In the genomic region with DNA sequence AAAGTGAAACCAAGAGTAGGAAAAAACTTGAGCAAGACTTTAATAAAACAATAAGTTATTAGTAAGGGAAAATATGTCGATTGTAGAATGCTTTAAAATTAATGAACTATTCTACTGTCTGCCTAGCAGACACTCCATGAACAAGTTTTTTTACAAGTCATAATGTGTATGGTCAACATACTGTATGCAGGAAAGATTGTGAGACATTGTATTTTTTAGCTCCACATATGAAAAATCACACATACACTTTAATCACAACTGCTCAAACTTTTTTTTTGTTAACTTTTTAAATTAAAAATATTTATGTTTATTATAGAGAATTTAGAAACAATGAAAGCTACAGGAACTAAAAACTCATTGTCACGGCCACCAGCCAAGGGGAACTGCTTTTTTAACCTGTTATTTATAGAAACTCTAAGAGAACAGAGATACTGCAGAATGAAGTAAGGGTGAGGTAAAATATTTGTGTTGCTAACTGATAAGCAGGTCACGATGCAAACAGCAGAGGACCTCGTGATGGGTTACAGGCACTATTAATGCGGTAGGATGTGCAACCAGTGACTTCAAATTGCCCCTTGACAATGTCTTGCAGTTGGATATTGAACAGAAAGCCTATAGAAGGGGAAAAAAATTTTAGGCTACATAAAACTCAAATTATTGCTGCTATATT, we compare ENCODE assay signal across 25 cellular contexts. TPM values are rescaled to one million over a fixed set of nuclear protein-coding genes. Genes with fewer than 3 reads are reported as not detected.
"Had no signal": no experiment of that assay in that cellular context is flagged by ENCODE, and none has a peak within 500 bp of the region (broad histone marks: within the 10 kb centered on the region; RNA-seq: fewer than 3 reads in every experiment).

No MANE protein-coding gene starts in this region.

- H3K27me3 ChIP-seq: ascending aorta, breast epithelium, gastrocnemius medialis, left lung had no signal

- DNase-seq: activated CD4-positive, alpha-beta T cell treated with anti-CD3 and anti-CD28 coated beads, Interleukin-2, amount 50 U/mL, for 4 hours; activated CD4-positive, CD25-positive, alpha-beta regulatory T cell treated with anti-CD3 and anti-CD28 coated beads, Interleukin-2, amount 50 U/mL, for 72 hours; activated naive CD4-positive, alpha-beta T cell treated with anti-CD3 and anti-CD28 coated beads for 36 hours; activated naive CD8-positive, alpha-beta T cell treated with anti-CD3 and anti-CD28 coated beads, Interleukin-2, amount 50 U/mL, for 24 hours; activated T-cell treated with anti-CD3 and anti-CD28 coated beads, Interleukin-2, amount 50 U/mL, for 1 hour; dorsolateral prefrontal cortex; endodermal cell; gastrocnemius medialis; left lung; mesendoderm; posterior cingulate gyrus; retina; stimulated activated CD4-positive, alpha-beta T cell treated with anti-CD3 and anti-CD28 coated beads, Interleukin-15, amount 100 ng/mL, for 24 hours; stimulated activated CD4-positive, alpha-beta T cell treated with anti-CD3 and anti-CD28 coated beads, Interleukin-4, amount 100 ng/mL, for 4 hours; stimulated activated CD8-positive, alpha-beta memory T cell treated with anti-CD3 and anti-CD28 coated beads, Interleukin-4, amount 100 ng/mL, for 48 hours; stimulated activated naive CD4-positive, alpha-beta T cell treated with Interleukin-2 at 50 U/mL for 16 hours; substantia nigra; SW 1271; trophoblast cell had no signal

- H3K27ac ChIP-seq: ascending aorta, breast epithelium, dorsolateral prefrontal cortex, gastrocnemius medialis, left lung, skin epidermis had no signal

- H3K4me3 ChIP-seq: ascending aorta, breast epithelium, dorsolateral prefrontal cortex, gastrocnemius medialis, left lung, skin epidermis had no signal

- H3K4me1 ChIP-seq: breast epithelium, gastrocnemius medialis, left lung had no signal

- H3K36me3 ChIP-seq: ascending aorta, breast epithelium, gastrocnemius medialis, left lung had no signal

- H3K9me3 ChIP-seq: breast epithelium, gastrocnemius medialis had no signal

- ATAC-seq: activated naive CD8-positive, alpha-beta T cell treated with anti-CD3 and anti-CD28 coated beads, Interleukin-2, amount 50 U/mL, for 24 hours; gastrocnemius medialis; left lung; natural killer cell treated with Interleukin-12 subunit alpha and Interleukin-12 subunit beta and Interleukin-15 and Interleukin-18, amount 100 ng/mL, for 72 hours had no signal

RNA-seq across cellular contexts. Expression of gene THSD4, which starts 53.0 kb away (rescaled TPM):
- total RNA-seq: activated naive CD4-positive, alpha-beta T cell treated with anti-CD3 and anti-CD28 coated beads for 36 hours; activated T-helper 2 cell treated with anti-CD3 and anti-CD28 coated beads, Interferon-gamma antibody, Interleukin-2, Interleukin-4, amounts not matched to agents 10 μg/mL and 5 μg/mL and 100 μg/mL, durations not matched to agents 14 hours and 24 hours and 36 hours; natural killer cell treated with Interleukin-12 subunit alpha and Interleukin-12 subunit beta and Interleukin-15 and Interleukin-18, amount 100 ng/mL, for 72 hours; T-helper 2 cell treated with Interferon-gamma antibody and Interleukin-4, amounts not matched to agents 100 ng/mL and 5 ng/mL, for 36 hours had no signal
